ENCODE assay signal across 24 cellular contexts in the genomic region with DNA sequence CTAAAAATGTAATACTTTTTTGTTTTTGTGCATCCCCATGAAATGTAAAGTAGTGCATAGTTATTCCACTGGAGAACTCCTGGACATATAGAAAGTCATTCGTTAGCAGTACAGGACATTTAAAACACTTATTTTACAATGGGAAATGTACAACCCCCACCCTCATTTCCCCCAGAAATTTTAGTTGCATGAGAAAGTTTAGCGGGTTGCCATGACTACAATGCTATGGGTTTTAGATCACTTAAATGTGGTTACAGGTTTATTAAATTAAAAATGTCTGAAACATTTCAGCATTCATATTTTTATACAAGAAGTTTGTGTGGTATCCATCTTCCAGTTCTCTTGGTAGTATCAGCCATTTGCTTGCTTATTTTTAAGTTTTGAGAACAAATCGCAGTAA.
"Had no signal": no experiment of that assay in that cellular context is flagged by ENCODE, and none has a peak within 500 bp of the region (broad histone marks: within the 10 kb centered on the region; RNA-seq: fewer than 3 reads in every experiment).

No MANE protein-coding gene starts in this region.

- H3K4me3 ChIP-seq: ascending aorta, body of pancreas, SK-N-MC had no signal

- H3K4me3 Mint-ChIP-seq: activated B cell treated with CpG ODN at 0.5 μM for 24 hours; activated CD4-positive, alpha-beta memory T cell treated with anti-CD3 and anti-CD28 coated beads for 36 hours; activated CD4-positive, alpha-beta T cell treated with anti-CD3 and anti-CD28 coated beads, Interleukin-2, amount 10 ng/mL, durations not matched to agents 7 days and 5 days; T-cell had no signal

- H3K27ac ChIP-seq: ascending aorta, body of pancreas, SK-N-MC had no signal

- H3K27me3 ChIP-seq: ascending aorta, body of pancreas had no signal

- DNase-seq: activated B cell treated with CpG ODN at 0.5 μM for 24 hours; activated CD4-positive, alpha-beta memory T cell treated with anti-CD3 and anti-CD28 coated beads for 36 hours; activated CD4-positive, alpha-beta T cell treated with anti-CD3 and anti-CD28 coated beads, Interleukin-2, amount 10 ng/mL, durations not matched to agents 7 days and 5 days; activated gamma-delta T cell treated with Interleukin-2 at 50 U/mL for 16 hours; activated naive CD4-positive, alpha-beta T cell treated with anti-CD3 and anti-CD28 coated beads, Interleukin-2, amount 50 U/mL, for 16 hours; activated T-cell treated with anti-CD3 and anti-CD28 coated beads, Interleukin-2, amount 50 U/mL, for 48 hours; body of pancreas; cerebellar nuclear complex; Kasumi-1; KBM-7; NCI-H1048; NCI-H1930; NCI-H345; NCI-H510A; NCI-H526 treated with DMSO at 0.1 percent for 48 hours; RPMI8226; T-cell; T-helper 2 cell; T1000 had no signal

- H3K9me3 Mint-ChIP-seq: activated B cell treated with CpG ODN at 0.5 μM for 24 hours; activated CD4-positive, alpha-beta memory T cell treated with anti-CD3 and anti-CD28 coated beads for 36 hours; activated CD4-positive, alpha-beta T cell treated with anti-CD3 and anti-CD28 coated beads, Interleukin-2, amount 10 ng/mL, durations not matched to agents 7 days and 5 days; activated T-helper 2 cell treated with anti-CD3 and anti-CD28 coated beads, Interferon-gamma antibody, Interleukin-2, Interleukin-4, amounts not matched to agents 10 μg/mL and 5 μg/mL and 100 μg/mL, durations not matched to agents 14 hours and 24 hours and 36 hours; T-cell had no signal

- H3K27ac Mint-ChIP-seq: activated B cell treated with CpG ODN at 0.5 μM for 24 hours; activated CD4-positive, alpha-beta memory T cell treated with anti-CD3 and anti-CD28 coated beads for 36 hours; activated CD4-positive, alpha-beta T cell treated with anti-CD3 and anti-CD28 coated beads, Interleukin-2, amount 10 ng/mL, durations not matched to agents 7 days and 5 days; activated T-helper 2 cell treated with anti-CD3 and anti-CD28 coated beads, Interferon-gamma antibody, Interleukin-2, Interleukin-4, amounts not matched to agents 10 μg/mL and 5 μg/mL and 100 μg/mL, durations not matched to agents 14 hours and 24 hours and 36 hours; T-cell had no signal

- ATAC-seq: body of pancreas, Panc1, Right ventricle myocardium inferior, T-cell had no signal

- H3K36me3 ChIP-seq: ascending aorta had no signal

- H3K9me3 ChIP-seq: ascending aorta, body of pancreas had no signal

- H3K27me3 Mint-ChIP-seq: activated B cell treated with CpG ODN at 0.5 μM for 24 hours; activated CD4-positive, alpha-beta memory T cell treated with anti-CD3 and anti-CD28 coated beads for 36 hours; activated CD4-positive, alpha-beta T cell treated with anti-CD3 and anti-CD28 coated beads, Interleukin-2, amount 10 ng/mL, durations not matched to agents 7 days and 5 days; T-cell had no signal

- H3K4me1 Mint-ChIP-seq: activated B cell treated with CpG ODN at 0.5 μM for 24 hours had no signal
